ENCODE assay signal across 8 cellular contexts in the genomic region with DNA sequence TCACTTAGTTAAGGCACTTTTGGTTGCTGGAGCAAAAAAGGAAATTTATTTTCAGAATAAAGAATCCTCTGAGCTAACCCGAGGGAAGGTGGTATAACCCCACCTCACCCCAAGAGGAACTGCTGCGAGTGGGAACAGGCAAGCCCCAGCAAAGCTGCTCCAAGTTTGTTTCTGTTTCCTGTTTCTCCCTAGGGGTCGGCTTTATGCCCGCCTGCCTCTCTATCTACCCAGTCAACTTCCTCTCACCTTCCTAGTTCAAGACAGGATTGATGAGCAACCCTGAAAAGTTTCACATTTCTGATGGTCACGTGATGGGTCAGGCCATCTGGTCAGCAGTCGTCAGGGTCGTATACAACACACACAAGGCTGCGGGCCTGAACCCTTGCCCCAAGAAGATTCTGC. TPM values are rescaled to one million over a fixed set of nuclear protein-coding genes. Genes with fewer than 3 reads are reported as not detected.
DNase-seq lines count a peak whose midpoint lies in the region; ATAC-seq and TF ChIP-seq lines count a peak whose summit lies in the region.

No MANE protein-coding gene starts in this region.

- ATAC-seq in GM21381 (IDR thresholded peaks at IDR 0.05; ENCODE audit: unreplicated experiment) = peak; percentile 40
- ATAC-seq in stimulated activated memory B cell treated with anti-CD40 and anti-IgM and Interleukin-4, amounts not matched to agents 10 μg/mL and 1 μg/mL and 100 μg/mL, for 72 hours = peak; percentile 46

- no peaks in the 10 kb centered on the region for H3K27me3 Mint-ChIP-seq in stimulated activated memory B cell treated with anti-CD40 and anti-IgM and Interleukin-4, amounts not matched to agents 10 μg/mL and 1 μg/mL and 100 μg/mL, for 72 hours
- H3K27me3 Mint-ChIP-seq in progenitor cell of endocrine pancreas = no peaks in the 10 kb centered on the region
- peaks cover 25% of the 10 kb centered on the region for H3K27me3 Mint-ChIP-seq in activated T-cell treated with anti-CD3 and anti-CD28 coated beads, Interleukin-2, amount 50 U/mL, for 24 hours

- TF ChIP-seq CTCF in fibroblast of villous mesenchyme (IDR thresholded peaks at IDR 0.05; ENCODE audit: insufficient read depth, low read depth, low read length) = no peak
- no peak for TF ChIP-seq CTCF in progenitor cell of endocrine pancreas (IDR thresholded peaks at IDR 0.05; ENCODE audit: unreplicated experiment)

- peaks cover 64% of the 10 kb centered on the region for H3K4me1 Mint-ChIP-seq in stimulated activated memory B cell treated with anti-CD40 and anti-IgM and Interleukin-4, amounts not matched to agents 10 μg/mL and 1 μg/mL and 100 μg/mL, for 72 hours
- H3K4me1 Mint-ChIP-seq in progenitor cell of endocrine pancreas (ENCODE audit: low read depth) = peaks cover 37% of the 10 kb centered on the region
- no peaks in the 10 kb centered on the region for H3K4me1 Mint-ChIP-seq in activated T-cell treated with anti-CD3 and anti-CD28 coated beads, Interleukin-2, amount 50 U/mL, for 24 hours (ENCODE audit: low read depth)

- H3K9me3 Mint-ChIP-seq in stimulated activated memory B cell treated with anti-CD40 and anti-IgM and Interleukin-4, amounts not matched to agents 10 μg/mL and 1 μg/mL and 100 μg/mL, for 72 hours = no peaks in the 10 kb centered on the region
- no peaks in the 10 kb centered on the region for H3K9me3 Mint-ChIP-seq in progenitor cell of endocrine pancreas (ENCODE audit: low read depth)
- H3K9me3 Mint-ChIP-seq in activated T-cell treated with anti-CD3 and anti-CD28 coated beads, Interleukin-2, amount 50 U/mL, for 24 hours = no peaks in the 10 kb centered on the region

- peak overlapping the region; percentile 88 for H3K27ac Mint-ChIP-seq in stimulated activated memory B cell treated with anti-CD40 and anti-IgM and Interleukin-4, amounts not matched to agents 10 μg/mL and 1 μg/mL and 100 μg/mL, for 72 hours
- no peak overlapping the region for H3K27ac Mint-ChIP-seq in progenitor cell of endocrine pancreas
- no peak overlapping the region for H3K27ac Mint-ChIP-seq in activated T-cell treated with anti-CD3 and anti-CD28 coated beads, Interleukin-2, amount 50 U/mL, for 24 hours

- H3K4me3 ChIP-seq in fibroblast of villous mesenchyme (ENCODE audit: low read depth, low read length) = peak overlapping the region; percentile 12

- peak; percentile 80 to 85 for DNase-seq in Kasumi-1 (lab: John Stamatoyannopoulos, UW)
- DNase-seq in fibroblast of villous mesenchyme (ENCODE audit: low read depth) = peak; percentile 67
- DNase-seq in AG20443 (ENCODE audit: low spot score) = no peak
- DNase-seq in progenitor cell of endocrine pancreas (ENCODE audit: low spot score, unreplicated experiment) = no peak
- no peak for DNase-seq in stimulated activated CD4-positive, alpha-beta T cell treated with anti-CD3 and anti-CD28 coated beads, Interleukin-2, amount 100 ng/mL, for 24 hours
- DNase-seq in activated T-cell treated with anti-CD3 and anti-CD28 coated beads, Interleukin-2, amount 50 U/mL, for 24 hours = no peak

- peak overlapping the region; percentile 70 for H3K4me3 Mint-ChIP-seq in stimulated activated memory B cell treated with anti-CD40 and anti-IgM and Interleukin-4, amounts not matched to agents 10 μg/mL and 1 μg/mL and 100 μg/mL, for 72 hours
- H3K4me3 Mint-ChIP-seq in progenitor cell of endocrine pancreas (ENCODE audit: low read depth) = no peak overlapping the region
- H3K4me3 Mint-ChIP-seq in activated T-cell treated with anti-CD3 and anti-CD28 coated beads, Interleukin-2, amount 50 U/mL, for 24 hours = no peak overlapping the region

- no peaks in the 10 kb centered on the region for H3K36me3 Mint-ChIP-seq in stimulated activated memory B cell treated with anti-CD40 and anti-IgM and Interleukin-4, amounts not matched to agents 10 μg/mL and 1 μg/mL and 100 μg/mL, for 72 hours
- H3K36me3 Mint-ChIP-seq in progenitor cell of endocrine pancreas (ENCODE audit: insufficient read depth) = no peaks in the 10 kb centered on the region
- H3K36me3 Mint-ChIP-seq in activated T-cell treated with anti-CD3 and anti-CD28 coated beads, Interleukin-2, amount 50 U/mL, for 24 hours (ENCODE audit: low read depth) = no peaks in the 10 kb centered on the region

RNA-seq across cellular contexts. Expression of a gene that starts 31.1 kb away (rescaled TPM):
- total RNA-seq in fibroblast of villous mesenchyme = 366 and 410 TPM in 2 replicates
- total RNA-seq in progenitor cell of endocrine pancreas = 163 and 168 TPM in 2 replicates

Comparison
In these comparisons a context has a peak if more than half of its experiments do, and no peak if none do; other contexts are left out.
1. DNase-seq: peak in Kasumi-1 (2 of 2) and fibroblast of villous mesenchyme (single experiment); none in AG20443 (single experiment), progenitor cell of endocrine pancreas (single experiment), stimulated activated CD4-positive, alpha-beta T cell treated with anti-CD3 and anti-CD28 coated beads, Interleukin-2, amount 100 ng/mL, for 24 hours (0 of 2) and activated T-cell treated with anti-CD3 and anti-CD28 coated beads, Interleukin-2, amount 50 U/mL, for 24 hours (single experiment).